ENCODE assay signal across 8 cellular contexts in the genomic region with DNA sequence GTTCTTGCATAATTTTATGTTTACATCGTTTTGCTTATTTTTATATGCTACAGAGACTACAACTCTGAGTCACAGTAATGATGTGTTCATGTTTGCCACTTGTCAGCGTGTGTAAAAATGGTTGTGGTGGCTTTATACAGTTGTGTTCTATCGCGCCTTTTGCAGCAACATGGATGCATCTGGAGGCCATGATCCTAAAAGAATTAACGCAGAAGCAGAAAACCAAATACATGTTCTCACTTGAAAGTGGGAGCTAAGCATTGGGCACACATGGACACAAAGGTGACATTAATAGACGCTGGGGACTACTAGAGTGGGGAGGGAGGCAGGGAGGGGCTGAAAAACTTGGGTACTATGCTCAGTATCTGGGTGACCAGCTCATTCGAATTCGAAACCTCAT. TPM values are rescaled to one million over a fixed set of nuclear protein-coding genes. Genes with fewer than 3 reads are reported as not detected.
A peak's percentile ranks its signal among the peaks of the same experiment; 100 is the strongest.
DNase-seq lines count a peak whose midpoint lies in the region; ATAC-seq, FAIRE-seq and TF ChIP-seq lines count a peak whose summit lies in the region.

No MANE protein-coding gene starts in this region.

- H3K36me3 ChIP-seq in kidney (ENCODE audit: control insufficient read depth in 1 of 2, insufficient read depth in 2 of 2, low read length in 2 of 2) (peaks cover 0 to 3% of the 10 kb centered on the region in 2 donors), testis (ENCODE audit: low read depth, missing control alignments) (no peaks in the 10 kb centered on the region)

- H3K27me3 ChIP-seq in testis, result no peaks in the 10 kb centered on the region

- 41 to 58% methylated on average over 8 of the region's 8 CpGs for WGBS in testis, 2 donors

- peaks cover 0 to 7% of the 10 kb centered on the region in 2 donors for H3K4me1 ChIP-seq in kidney (ENCODE audit: control insufficient read depth in 1 of 2, insufficient read depth in 1 of 2, low read depth in 1 of 2, low read length in 2 of 2)
- peaks cover 4% of the 10 kb centered on the region for H3K4me1 ChIP-seq in testis

- ATAC-seq in HG03439 (IDR thresholded peaks at IDR 0.05; ENCODE audit: unreplicated experiment), result no peak

- H3K9me3 Mint-ChIP-seq in activated naive CD4-positive, alpha-beta T cell treated with anti-CD3 and anti-CD28 coated beads, Interleukin-2, amount 10 ng/mL, durations not matched to agents 7 days and 5 days, result no peaks in the 10 kb centered on the region

- peak overlapping the region; percentile 100 for H3K27ac Mint-ChIP-seq in activated naive CD4-positive, alpha-beta T cell treated with anti-CD3 and anti-CD28 coated beads, Interleukin-2, amount 10 ng/mL, durations not matched to agents 7 days and 5 days

- FAIRE-seq in kidney (lab: Jason Lieb, UNC) (no peak), H54 (lab: Jason Lieb, UNC) (no peak)

- peak overlapping the region; percentile 87 for H3K4me3 ChIP-seq in AG04449 (ENCODE audit: low read depth, low read length)
- peak overlapping the region; percentile 97 for H3K4me3 ChIP-seq in Jurkat, Clone E6-1 (ENCODE audit: low read length)
- peak overlapping the region; percentile 92 to 98 for H3K4me3 ChIP-seq in kidney (ENCODE audit: low read length in 2 of 2)
- peak overlapping the region; percentile 65 to 83 for H3K4me3 ChIP-seq in testis

- TF ChIP-seq POLR2A in testis (IDR thresholded peaks at IDR 0.05) (no peak), H54 (IDR thresholded peaks at IDR 0.05; ENCODE audit: low read depth, low read length) (no peak)

- H3K9ac ChIP-seq in kidney (ENCODE audit: low read length in 2 of 2), result peak overlapping the region; percentile 84 to 89

- TF ChIP-seq CTCF in AG04449 (IDR thresholded peaks at IDR 0.05; ENCODE audit: insufficient read depth, low read length, missing control alignments) (no peak), kidney (IDR thresholded peaks at IDR 0.05; ENCODE audit: borderline replicate concordance, extremely low read depth, insufficient read depth) (no peak), testis (IDR thresholded peaks at IDR 0.05) (no peak)

- no peak for DNase-seq in AG04449 (ENCODE audit: low read depth, low spot score)
- no peak for DNase-seq in Jurkat, Clone E6-1 (ENCODE audit: low read depth, low spot score)
- DNase-seq in activated naive CD4-positive, alpha-beta T cell treated with anti-CD3 and anti-CD28 coated beads, Interleukin-2, amount 10 ng/mL, durations not matched to agents 7 days and 5 days, result peak; percentile 36
- no peak for DNase-seq in kidney
- no peak for DNase-seq in testis
- DNase-seq in H54 (ENCODE audit: insufficient read length, low spot score), result no peak
- no peak for DNase-seq in DMS153 (lab: John Stamatoyannopoulos, UW)

- H3K4me1 Mint-ChIP-seq in activated naive CD4-positive, alpha-beta T cell treated with anti-CD3 and anti-CD28 coated beads, Interleukin-2, amount 10 ng/mL, durations not matched to agents 7 days and 5 days, result peaks cover 55% of the 10 kb centered on the region

- H3K36me3 Mint-ChIP-seq in activated naive CD4-positive, alpha-beta T cell treated with anti-CD3 and anti-CD28 coated beads, Interleukin-2, amount 10 ng/mL, durations not matched to agents 7 days and 5 days, result peaks cover 31% of the 10 kb centered on the region

- H3K4me3 Mint-ChIP-seq in activated naive CD4-positive, alpha-beta T cell treated with anti-CD3 and anti-CD28 coated beads, Interleukin-2, amount 10 ng/mL, durations not matched to agents 7 days and 5 days, result peak overlapping the region; percentile 99

- H3K27ac ChIP-seq in kidney (ENCODE audit: low read depth in 2 of 2, low read length in 2 of 2) (peak overlapping the region; percentile 98 to 100), testis (peak overlapping the region; percentile 95)

- intact Hi-C loops in kidney (cut with DNase I) (no loop called here), testis (cut with DNase I; ENCODE audit: low total_unique reads) (no loop called here)

- H3K9me3 ChIP-seq in kidney (ENCODE audit: control insufficient read depth in 1 of 2, low read length in 2 of 2) (no peaks in the 10 kb centered on the region), testis (no peaks in the 10 kb centered on the region)

- CTCF ChIA-PET in AG04449 (lab: Yijun Ruan, JAX), result interaction anchor here (1.2 to 2.3 kb wide), 2 partner anchors 10 to 93 kb away, joined by 4 to 12 read pairs; a partner anchor contains a TSS
- CTCF ChIA-PET in activated naive CD4-positive, alpha-beta T cell treated with anti-CD3 and anti-CD28 coated beads, Interleukin-2, amount 10 ng/mL, durations not matched to agents 7 days and 5 days (lab: Charles Lee), result interaction anchor here (3.5 kb wide), 1 partner anchor 10 kb away, joined by 17 read pairs; a partner anchor contains a TSS

- peaks cover 15% of the 10 kb centered on the region for H3K27me3 Mint-ChIP-seq in activated naive CD4-positive, alpha-beta T cell treated with anti-CD3 and anti-CD28 coated beads, Interleukin-2, amount 10 ng/mL, durations not matched to agents 7 days and 5 days

- POLR2A ChIA-PET in AG04449 (lab: Yijun Ruan, JAX), result interaction anchor here (0.6 to 1.7 kb wide), 3 partner anchors 10 to 65 kb away, joined by 3 to 16 read pairs (median 5); a partner anchor contains a TSS

RNA-seq across cellular contexts. Expression of a gene that starts 1.0 kb away (rescaled TPM):
- 48.0 TPM for polyA plus RNA-seq in Jurkat, Clone E6-1 (2012; ENCODE audit: insufficient read depth, insufficient read length)
- total RNA-seq in kidney (67.3 TPM), testis (10 to 100 TPM; 65.0 to 68.8 TPM)
- polyA plus RNA-seq in kidney (ENCODE audit: insufficient read depth, low read depth, low replicate concordance) (46.4 TPM), testis (ENCODE audit: insufficient read depth, low read depth, low replicate concordance) (96.0 TPM)

RNA-seq across cellular contexts. Expression of a gene that starts 9.7 kb away (rescaled TPM):
- polyA plus RNA-seq in Jurkat, Clone E6-1 (2012; ENCODE audit: insufficient read depth, insufficient read length), result 13.1 TPM
- 16.9 TPM for total RNA-seq in kidney
- 15.2 TPM for polyA plus RNA-seq in kidney (ENCODE audit: insufficient read depth, low read depth, low replicate concordance)
- total RNA-seq in testis, result 10 to 100 TPM; 11.6 to 13.6 TPM
- 8.9 TPM for polyA plus RNA-seq in testis (ENCODE audit: insufficient read depth, low read depth, low replicate concordance)

RNA-seq across cellular contexts. Expression of a gene that starts 39.6 kb away (rescaled TPM):
- 11.7 TPM for polyA plus RNA-seq in Jurkat, Clone E6-1 (2012; ENCODE audit: insufficient read depth, insufficient read length)
- total RNA-seq in kidney (8.9 TPM), testis (10 to 100 TPM; 15.2 to 17.5 TPM)
- polyA plus RNA-seq in kidney (ENCODE audit: insufficient read depth, low read depth, low replicate concordance) (10.6 TPM), testis (ENCODE audit: insufficient read depth, low read depth, low replicate concordance) (14.8 TPM)

RNA-seq across cellular contexts. Expression of a gene that starts 39.9 kb away (rescaled TPM):
- polyA plus RNA-seq in Jurkat, Clone E6-1 (2012; ENCODE audit: insufficient read depth, insufficient read length), result 2.0 TPM
- total RNA-seq in kidney (6.2 TPM), testis (10 to 100 TPM; 10.2 to 12.1 TPM)
- polyA plus RNA-seq in kidney (ENCODE audit: insufficient read depth, low read depth, low replicate concordance) (3.9 TPM), testis (ENCODE audit: insufficient read depth, low read depth, low replicate concordance) (11.6 TPM)
